In the genomic region with DNA sequence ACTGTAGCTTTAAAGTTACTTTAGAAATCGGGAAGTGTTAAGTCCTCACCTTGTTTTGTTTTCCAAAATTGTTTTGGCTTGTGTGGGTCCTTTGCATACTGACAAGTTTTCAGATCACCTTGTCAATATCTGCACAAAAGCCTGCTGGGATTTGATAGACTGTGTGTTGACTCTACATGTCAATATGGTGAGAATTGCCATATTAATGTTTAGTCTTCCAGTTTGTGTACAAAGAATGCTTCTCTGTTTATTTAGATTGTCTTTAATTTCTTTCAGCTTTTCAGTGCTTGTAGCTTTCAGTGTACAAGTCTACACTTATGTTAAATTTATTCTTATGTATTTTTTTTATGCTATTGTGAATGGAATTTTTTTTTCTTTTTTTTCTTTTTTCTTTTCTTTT, we compare ENCODE assay signal across 1 cellular context.
TF ChIP-seq lines count a peak whose summit lies in the region.

No MANE protein-coding gene starts in this region.

TF ChIP-seq in GM12878, 131 proteins besides CTCF, POLR2A, EP300 and RAD21:
- TF ChIP-seq CHD1 (IDR thresholded peaks at IDR 0.05; ENCODE audit: low read depth, low read length), result no peak
- no peak for TF ChIP-seq NR2C2 (IDR thresholded peaks at IDR 0.05; ENCODE audit: borderline replicate concordance, control insufficient read depth, insufficient read length, low read depth)
- TF ChIP-seq, protein P1, sequence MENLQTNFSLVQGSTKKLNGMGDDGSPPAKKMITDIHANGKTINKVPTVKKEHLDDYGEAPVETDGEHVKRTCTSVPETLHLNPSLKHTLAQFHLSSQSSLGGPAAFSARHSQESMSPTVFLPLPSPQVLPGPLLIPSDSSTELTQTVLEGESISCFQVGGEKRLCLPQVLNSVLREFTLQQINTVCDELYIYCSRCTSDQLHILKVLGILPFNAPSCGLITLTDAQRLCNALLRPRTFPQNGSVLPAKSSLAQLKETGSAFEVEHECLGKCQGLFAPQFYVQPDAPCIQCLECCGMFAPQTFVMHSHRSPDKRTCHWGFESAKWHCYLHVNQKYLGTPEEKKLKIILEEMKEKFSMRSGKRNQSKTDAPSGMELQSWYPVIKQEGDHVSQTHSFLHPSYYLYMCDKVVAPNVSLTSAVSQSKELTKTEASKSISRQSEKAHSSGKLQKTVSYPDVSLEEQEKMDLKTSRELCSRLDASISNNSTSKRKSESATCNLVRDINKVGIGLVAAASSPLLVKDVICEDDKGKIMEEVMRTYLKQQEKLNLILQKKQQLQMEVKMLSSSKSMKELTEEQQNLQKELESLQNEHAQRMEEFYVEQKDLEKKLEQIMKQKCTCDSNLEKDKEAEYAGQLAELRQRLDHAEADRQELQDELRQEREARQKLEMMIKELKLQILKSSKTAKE (IDR thresholded peaks at IDR 0.05; ENCODE audit: low read depth, poor library complexity, severe bottlenecking), result no peak
- no peak for TF ChIP-seq NR2C1 (IDR thresholded peaks at IDR 0.05)
- TF ChIP-seq, protein P2, sequence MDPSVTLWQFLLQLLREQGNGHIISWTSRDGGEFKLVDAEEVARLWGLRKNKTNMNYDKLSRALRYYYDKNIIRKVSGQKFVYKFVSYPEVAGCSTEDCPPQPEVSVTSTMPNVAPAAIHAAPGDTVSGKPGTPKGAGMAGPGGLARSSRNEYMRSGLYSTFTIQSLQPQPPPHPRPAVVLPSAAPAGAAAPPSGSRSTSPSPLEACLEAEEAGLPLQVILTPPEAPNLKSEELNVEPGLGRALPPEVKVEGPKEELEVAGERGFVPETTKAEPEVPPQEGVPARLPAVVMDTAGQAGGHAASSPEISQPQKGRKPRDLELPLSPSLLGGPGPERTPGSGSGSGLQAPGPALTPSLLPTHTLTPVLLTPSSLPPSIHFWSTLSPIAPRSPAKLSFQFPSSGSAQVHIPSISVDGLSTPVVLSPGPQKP (IDR thresholded peaks at IDR 0.05; ENCODE audit: low read depth, low read length), result no peak
